In genomic region chr10:17025444-17026295, GRCh38 we compare ENCODE assay signal across 1 cellular context.
TF ChIP-seq lines count a peak whose summit lies in the region.

No MANE protein-coding gene starts in this region.

TF ChIP-seq in K562, 482 proteins besides CTCF, POLR2A, EP300 and RAD21 (continued from another document):
- TF ChIP-seq NR2C2 (CRISPR knock-in tag; IDR thresholded peaks at IDR 0.05) (no peak), NR2C2 (tag; IDR thresholded peaks at IDR 0.05) (0 out of 2 replicates have a peak, but pooled peaks have one; percentile 22), CSDE1 (IDR thresholded peaks at IDR 0.05) (peak in 1 of 2 experiments; percentile 69; a peak in 1 of 4 replicates), BMI1 (IDR thresholded peaks at IDR 0.05; ENCODE audit: low read length) (peak; percentile 56), HES1 (IDR thresholded peaks at IDR 0.05; ENCODE audit: low read depth) (no peak), RCOR1 (IDR thresholded peaks at IDR 0.05; ENCODE audit: borderline replicate concordance in 1 of 2, low read depth in 2 of 2, low read length in 2 of 2) (peak in 1 of 2 experiments; percentile 79; a peak in 2 of 4 replicates), CREM (IDR thresholded peaks at IDR 0.05; ENCODE audit: low read depth) (peak; percentile 55; the same call in 1 of the 2 replicates)
- TF ChIP-seq, protein P1, sequence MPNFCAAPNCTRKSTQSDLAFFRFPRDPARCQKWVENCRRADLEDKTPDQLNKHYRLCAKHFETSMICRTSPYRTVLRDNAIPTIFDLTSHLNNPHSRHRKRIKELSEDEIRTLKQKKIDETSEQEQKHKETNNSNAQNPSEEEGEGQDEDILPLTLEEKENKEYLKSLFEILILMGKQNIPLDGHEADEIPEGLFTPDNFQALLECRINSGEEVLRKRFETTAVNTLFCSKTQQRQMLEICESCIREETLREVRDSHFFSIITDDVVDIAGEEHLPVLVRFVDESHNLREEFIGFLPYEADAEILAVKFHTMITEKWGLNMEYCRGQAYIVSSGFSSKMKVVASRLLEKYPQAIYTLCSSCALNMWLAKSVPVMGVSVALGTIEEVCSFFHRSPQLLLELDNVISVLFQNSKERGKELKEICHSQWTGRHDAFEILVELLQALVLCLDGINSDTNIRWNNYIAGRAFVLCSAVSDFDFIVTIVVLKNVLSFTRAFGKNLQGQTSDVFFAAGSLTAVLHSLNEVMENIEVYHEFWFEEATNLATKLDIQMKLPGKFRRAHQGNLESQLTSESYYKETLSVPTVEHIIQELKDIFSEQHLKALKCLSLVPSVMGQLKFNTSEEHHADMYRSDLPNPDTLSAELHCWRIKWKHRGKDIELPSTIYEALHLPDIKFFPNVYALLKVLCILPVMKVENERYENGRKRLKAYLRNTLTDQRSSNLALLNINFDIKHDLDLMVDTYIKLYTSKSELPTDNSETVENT (CRISPR knock-in tag; IDR thresholded peaks at IDR 0.05) = no peak
- TF ChIP-seq, protein P2, sequence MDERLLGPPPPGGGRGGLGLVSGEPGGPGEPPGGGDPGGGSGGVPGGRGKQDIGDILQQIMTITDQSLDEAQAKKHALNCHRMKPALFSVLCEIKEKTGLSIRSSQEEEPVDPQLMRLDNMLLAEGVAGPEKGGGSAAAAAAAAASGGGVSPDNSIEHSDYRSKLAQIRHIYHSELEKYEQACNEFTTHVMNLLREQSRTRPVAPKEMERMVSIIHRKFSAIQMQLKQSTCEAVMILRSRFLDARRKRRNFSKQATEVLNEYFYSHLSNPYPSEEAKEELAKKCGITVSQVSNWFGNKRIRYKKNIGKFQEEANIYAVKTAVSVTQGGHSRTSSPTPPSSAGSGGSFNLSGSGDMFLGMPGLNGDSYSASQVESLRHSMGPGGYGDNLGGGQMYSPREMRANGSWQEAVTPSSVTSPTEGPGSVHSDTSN (CRISPR knock-in tag; IDR thresholded peaks at IDR 0.05; ENCODE audit: low read depth) = no peak
- TF ChIP-seq, protein P2 (tag; conservative IDR thresholded peaks at IDR 0.05; ENCODE audit: low read depth) = no peak
- TF ChIP-seq, protein P3, sequence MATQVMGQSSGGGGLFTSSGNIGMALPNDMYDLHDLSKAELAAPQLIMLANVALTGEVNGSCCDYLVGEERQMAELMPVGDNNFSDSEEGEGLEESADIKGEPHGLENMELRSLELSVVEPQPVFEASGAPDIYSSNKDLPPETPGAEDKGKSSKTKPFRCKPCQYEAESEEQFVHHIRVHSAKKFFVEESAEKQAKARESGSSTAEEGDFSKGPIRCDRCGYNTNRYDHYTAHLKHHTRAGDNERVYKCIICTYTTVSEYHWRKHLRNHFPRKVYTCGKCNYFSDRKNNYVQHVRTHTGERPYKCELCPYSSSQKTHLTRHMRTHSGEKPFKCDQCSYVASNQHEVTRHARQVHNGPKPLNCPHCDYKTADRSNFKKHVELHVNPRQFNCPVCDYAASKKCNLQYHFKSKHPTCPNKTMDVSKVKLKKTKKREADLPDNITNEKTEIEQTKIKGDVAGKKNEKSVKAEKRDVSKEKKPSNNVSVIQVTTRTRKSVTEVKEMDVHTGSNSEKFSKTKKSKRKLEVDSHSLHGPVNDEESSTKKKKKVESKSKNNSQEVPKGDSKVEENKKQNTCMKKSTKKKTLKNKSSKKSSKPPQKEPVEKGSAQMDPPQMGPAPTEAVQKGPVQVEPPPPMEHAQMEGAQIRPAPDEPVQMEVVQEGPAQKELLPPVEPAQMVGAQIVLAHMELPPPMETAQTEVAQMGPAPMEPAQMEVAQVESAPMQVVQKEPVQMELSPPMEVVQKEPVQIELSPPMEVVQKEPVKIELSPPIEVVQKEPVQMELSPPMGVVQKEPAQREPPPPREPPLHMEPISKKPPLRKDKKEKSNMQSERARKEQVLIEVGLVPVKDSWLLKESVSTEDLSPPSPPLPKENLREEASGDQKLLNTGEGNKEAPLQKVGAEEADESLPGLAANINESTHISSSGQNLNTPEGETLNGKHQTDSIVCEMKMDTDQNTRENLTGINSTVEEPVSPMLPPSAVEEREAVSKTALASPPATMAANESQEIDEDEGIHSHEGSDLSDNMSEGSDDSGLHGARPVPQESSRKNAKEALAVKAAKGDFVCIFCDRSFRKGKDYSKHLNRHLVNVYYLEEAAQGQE (CRISPR knock-in tag; IDR thresholded peaks at IDR 0.05; ENCODE audit: low read depth) = no peak
